Comparison of ENCODE assay signal across 19 cellular contexts in genomic region chr10:60654813-60655464, GRCh38.
A peak's percentile ranks its signal among the peaks of the same experiment; 100 is the strongest.
DNase-seq lines count a peak whose midpoint lies in the region; ATAC-seq and TF ChIP-seq lines count a peak whose summit lies in the region.
"Had no signal": no experiment of that assay in that cellular context is flagged by ENCODE, and none has a peak within 500 bp of the region (broad histone marks: within the 10 kb centered on the region; RNA-seq: fewer than 3 reads in every experiment).

No MANE protein-coding gene starts in this region.

- no peaks in the 10 kb centered on the region for H3K4me1 ChIP-seq in mesenchymal stem cell (ENCODE audit: control insufficient read depth, insufficient read depth, low read depth, low read length)
- no peaks in the 10 kb centered on the region for H3K4me1 ChIP-seq in vagina
- H3K4me1 ChIP-seq: upper lobe of right lung had no signal

- H3K9ac ChIP-seq in mesenchymal stem cell (ENCODE audit: low read length), result no peak overlapping the region

- H4K91ac ChIP-seq in mesenchymal stem cell (ENCODE audit: low read length), result no peak overlapping the region

- no peak for TF ChIP-seq POLR2A in vagina (IDR thresholded peaks at IDR 0.05)

- no peak overlapping the region for H2BK120ac ChIP-seq in mesenchymal stem cell (ENCODE audit: low read depth, low read length)

- no peak overlapping the region for H4K8ac ChIP-seq in mesenchymal stem cell (ENCODE audit: low read length)

- H3K36me3 ChIP-seq in mesenchymal stem cell (ENCODE audit: control insufficient read depth in 1 of 2, insufficient read depth in 2 of 2, low read depth in 1 of 2, low read length in 2 of 2) (no peaks in the 10 kb centered on the region), vagina (no peaks in the 10 kb centered on the region)
- H3K36me3 ChIP-seq: ovary, upper lobe of right lung had no signal

- no peak overlapping the region for H3K27ac ChIP-seq in mesenchymal stem cell (ENCODE audit: low read length, poor library complexity, severe bottlenecking)
- no peak overlapping the region for H3K27ac ChIP-seq in vagina
- H3K27ac ChIP-seq: ovary, upper lobe of right lung had no signal

- intact Hi-C loops in vagina (cut with DNase I), result no loop called here

- H2BK12ac ChIP-seq in mesenchymal stem cell (ENCODE audit: low read length in 2 of 2), result no peak overlapping the region

- peaks cover 6% of the 10 kb centered on the region for H3K9me3 ChIP-seq in mesenchymal stem cell (ENCODE audit: control insufficient read depth, low read length)
- H3K9me3 ChIP-seq in vagina, result no peaks in the 10 kb centered on the region
- H3K9me3 ChIP-seq: ovary, upper lobe of right lung had no signal

- H3K23ac ChIP-seq in mesenchymal stem cell (ENCODE audit: low read length in 2 of 2), result no peak overlapping the region

- ATAC-seq in GM18868 (IDR thresholded peaks at IDR 0.05; ENCODE audit: unreplicated experiment), result no peak
- ATAC-seq: GM12878, upper lobe of right lung had no signal

- H3K4me2 ChIP-seq in mesenchymal stem cell (ENCODE audit: low read length, poor library complexity, severe bottlenecking), result no peak overlapping the region

- no peak for TF ChIP-seq CTCF in vagina (IDR thresholded peaks at IDR 0.05)

- no peak overlapping the region for H3K14ac ChIP-seq in mesenchymal stem cell (ENCODE audit: low read length in 2 of 2)

- H2AFZ ChIP-seq in mesenchymal stem cell (ENCODE audit: low read depth, low read length), result no peak overlapping the region

- no peak overlapping the region for H2AK5ac ChIP-seq in mesenchymal stem cell (ENCODE audit: low read length, severe bottlenecking)

- no peak overlapping the region for H2BK5ac ChIP-seq in mesenchymal stem cell (ENCODE audit: low read depth, low read length, poor library complexity, severe bottlenecking)

- no peak overlapping the region for H3K4ac ChIP-seq in mesenchymal stem cell (ENCODE audit: low read depth in 1 of 2, low read length in 2 of 2)

- WGBS in mesenchymal stem cell, result 13% methylated on average over 3 of the region's 4 CpGs

- H2BK15ac ChIP-seq in mesenchymal stem cell (ENCODE audit: low read depth, poor library complexity, severe bottlenecking), result no peak overlapping the region

- H3K79me1 ChIP-seq in mesenchymal stem cell (replicated peaks; ENCODE audit: low read length, poor library complexity, severe bottlenecking), result no peaks in the 10 kb centered on the region

- no peak overlapping the region for H3K18ac ChIP-seq in mesenchymal stem cell (ENCODE audit: low read depth in 1 of 2, low read length in 2 of 2)

- DNase-seq in ELR (ENCODE audit: low read depth) (peak; percentile 84), LoVo (ENCODE audit: low spot score) (peak; percentile 25), astrocyte of the hippocampus (ENCODE audit: low read depth, low spot score) (peak; percentile 30), mesenchymal stem cell (peak; percentile 64), vagina (ENCODE audit: extremely low spot score in 2 of 2) (no peak), NCI-H510A treated with DMSO at 0.1 percent for 48 hours (lab: John Stamatoyannopoulos, UW) (no peak)
- DNase-seq: activated CD4-positive, alpha-beta T cell treated with anti-CD3 and anti-CD28 coated beads, Interleukin-2, amount 50 U/mL, for 4 hours; AML-193; COR-L47; dermis blood vessel endothelial cell; NCI-H187; NCI-H446 treated with DMSO at 0.1 percent for 48 hours; ovary; SHP77; stimulated activated CD4-positive, alpha-beta T cell treated with anti-CD3 and anti-CD28 coated beads, Interleukin-2, amount 100 ng/mL, for 24 hours; T-helper 1 cell; upper lobe of right lung had no signal

- no peak overlapping the region for H3K4me3 ChIP-seq in mesenchymal stem cell (ENCODE audit: insufficient read depth in 1 of 2, low read depth in 1 of 2, low read length in 2 of 2)
- no peak overlapping the region for H3K4me3 ChIP-seq in vagina
- H3K4me3 ChIP-seq: GM12878, ovary, upper lobe of right lung had no signal

- H3K27me3 ChIP-seq in mesenchymal stem cell (ENCODE audit: control insufficient read depth in 1 of 2, insufficient read depth in 1 of 2, low read length in 2 of 2) (no peaks in the 10 kb centered on the region), vagina (no peaks in the 10 kb centered on the region)
- H3K27me3 ChIP-seq: ovary, upper lobe of right lung had no signal

Comparison
In these comparisons a context has a peak if more than half of its experiments do, and no peak if none do; other contexts are left out.
1. DNase-seq: peak in ELR (single experiment), LoVo (single experiment), astrocyte of the hippocampus (single experiment) and mesenchymal stem cell (single experiment); none in vagina (0 of 2) and NCI-H510A treated with DMSO at 0.1 percent for 48 hours (single experiment).